In the genomic region with DNA sequence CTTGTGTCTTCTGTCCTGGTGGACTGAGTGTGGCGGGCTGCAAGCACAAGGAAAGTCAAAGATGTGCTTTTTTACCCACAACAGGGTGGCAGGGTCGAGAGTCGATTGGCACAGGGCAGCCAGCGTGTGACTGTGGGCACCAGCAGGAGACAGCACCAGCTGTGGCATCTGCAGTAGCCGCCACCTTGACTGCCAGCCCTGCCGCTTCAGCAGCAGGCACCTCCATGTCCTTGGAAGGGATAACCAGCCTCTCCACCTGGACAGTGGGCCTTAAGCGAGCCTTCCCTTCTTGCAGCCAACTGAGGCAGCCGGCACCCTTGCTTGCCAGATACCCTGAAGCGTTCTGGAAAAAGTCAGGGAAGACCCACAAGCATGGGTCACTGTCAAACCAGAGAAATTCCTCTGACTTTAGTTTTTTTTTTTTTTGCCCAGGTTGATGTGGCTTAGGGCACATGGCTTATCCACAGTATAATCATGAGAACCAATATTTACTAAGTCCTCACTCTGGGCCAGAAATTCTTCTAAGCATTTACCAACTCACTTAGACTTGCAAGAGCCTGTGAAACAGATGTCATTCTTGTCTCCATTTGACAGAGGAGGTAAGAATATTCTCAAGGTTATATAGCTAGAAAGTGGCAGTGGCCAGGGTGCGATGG, we compare ENCODE assay signal across 1 cellular context.
TF ChIP-seq lines count a peak whose summit lies in the region.

No MANE protein-coding gene starts in this region.

TF ChIP-seq in HCT116, 20 proteins besides CTCF, POLR2A, EP300 and RAD21 (continued from another document):
- TF ChIP-seq, protein P1, sequence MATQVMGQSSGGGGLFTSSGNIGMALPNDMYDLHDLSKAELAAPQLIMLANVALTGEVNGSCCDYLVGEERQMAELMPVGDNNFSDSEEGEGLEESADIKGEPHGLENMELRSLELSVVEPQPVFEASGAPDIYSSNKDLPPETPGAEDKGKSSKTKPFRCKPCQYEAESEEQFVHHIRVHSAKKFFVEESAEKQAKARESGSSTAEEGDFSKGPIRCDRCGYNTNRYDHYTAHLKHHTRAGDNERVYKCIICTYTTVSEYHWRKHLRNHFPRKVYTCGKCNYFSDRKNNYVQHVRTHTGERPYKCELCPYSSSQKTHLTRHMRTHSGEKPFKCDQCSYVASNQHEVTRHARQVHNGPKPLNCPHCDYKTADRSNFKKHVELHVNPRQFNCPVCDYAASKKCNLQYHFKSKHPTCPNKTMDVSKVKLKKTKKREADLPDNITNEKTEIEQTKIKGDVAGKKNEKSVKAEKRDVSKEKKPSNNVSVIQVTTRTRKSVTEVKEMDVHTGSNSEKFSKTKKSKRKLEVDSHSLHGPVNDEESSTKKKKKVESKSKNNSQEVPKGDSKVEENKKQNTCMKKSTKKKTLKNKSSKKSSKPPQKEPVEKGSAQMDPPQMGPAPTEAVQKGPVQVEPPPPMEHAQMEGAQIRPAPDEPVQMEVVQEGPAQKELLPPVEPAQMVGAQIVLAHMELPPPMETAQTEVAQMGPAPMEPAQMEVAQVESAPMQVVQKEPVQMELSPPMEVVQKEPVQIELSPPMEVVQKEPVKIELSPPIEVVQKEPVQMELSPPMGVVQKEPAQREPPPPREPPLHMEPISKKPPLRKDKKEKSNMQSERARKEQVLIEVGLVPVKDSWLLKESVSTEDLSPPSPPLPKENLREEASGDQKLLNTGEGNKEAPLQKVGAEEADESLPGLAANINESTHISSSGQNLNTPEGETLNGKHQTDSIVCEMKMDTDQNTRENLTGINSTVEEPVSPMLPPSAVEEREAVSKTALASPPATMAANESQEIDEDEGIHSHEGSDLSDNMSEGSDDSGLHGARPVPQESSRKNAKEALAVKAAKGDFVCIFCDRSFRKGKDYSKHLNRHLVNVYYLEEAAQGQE (IDR thresholded peaks at IDR 0.05; ENCODE audit: low read depth), result no peak
- TF ChIP-seq EGR1 (IDR thresholded peaks at IDR 0.05; ENCODE audit: low read depth), result no peak
- TF ChIP-seq, protein P2, sequence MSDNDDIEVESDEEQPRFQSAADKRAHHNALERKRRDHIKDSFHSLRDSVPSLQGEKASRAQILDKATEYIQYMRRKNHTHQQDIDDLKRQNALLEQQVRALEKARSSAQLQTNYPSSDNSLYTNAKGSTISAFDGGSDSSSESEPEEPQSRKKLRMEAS (IDR thresholded peaks at IDR 0.05), result no peak
- TF ChIP-seq ELF1 (IDR thresholded peaks at IDR 0.05; ENCODE audit: borderline replicate concordance, low read depth), result no peak
- TF ChIP-seq POLR2AphosphoS5 (IDR thresholded peaks at IDR 0.05; ENCODE audit: low read depth, low read length), result no peak
- TF ChIP-seq, protein P3, sequence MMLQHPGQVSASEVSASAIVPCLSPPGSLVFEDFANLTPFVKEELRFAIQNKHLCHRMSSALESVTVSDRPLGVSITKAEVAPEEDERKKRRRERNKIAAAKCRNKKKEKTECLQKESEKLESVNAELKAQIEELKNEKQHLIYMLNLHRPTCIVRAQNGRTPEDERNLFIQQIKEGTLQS (IDR thresholded peaks at IDR 0.05), result no peak
- TF ChIP-seq FOSL1 (IDR thresholded peaks at IDR 0.05; ENCODE audit: low read depth), result no peak
- TF ChIP-seq, protein P4, sequence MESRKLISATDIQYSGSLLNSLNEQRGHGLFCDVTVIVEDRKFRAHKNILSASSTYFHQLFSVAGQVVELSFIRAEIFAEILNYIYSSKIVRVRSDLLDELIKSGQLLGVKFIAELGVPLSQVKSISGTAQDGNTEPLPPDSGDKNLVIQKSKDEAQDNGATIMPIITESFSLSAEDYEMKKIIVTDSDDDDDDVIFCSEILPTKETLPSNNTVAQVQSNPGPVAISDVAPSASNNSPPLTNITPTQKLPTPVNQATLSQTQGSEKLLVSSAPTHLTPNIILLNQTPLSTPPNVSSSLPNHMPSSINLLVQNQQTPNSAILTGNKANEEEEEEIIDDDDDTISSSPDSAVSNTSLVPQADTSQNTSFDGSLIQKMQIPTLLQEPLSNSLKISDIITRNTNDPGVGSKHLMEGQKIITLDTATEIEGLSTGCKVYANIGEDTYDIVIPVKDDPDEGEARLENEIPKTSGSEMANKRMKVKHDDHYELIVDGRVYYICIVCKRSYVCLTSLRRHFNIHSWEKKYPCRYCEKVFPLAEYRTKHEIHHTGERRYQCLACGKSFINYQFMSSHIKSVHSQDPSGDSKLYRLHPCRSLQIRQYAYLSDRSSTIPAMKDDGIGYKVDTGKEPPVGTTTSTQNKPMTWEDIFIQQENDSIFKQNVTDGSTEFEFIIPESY (IDR thresholded peaks at IDR 0.05; ENCODE audit: extremely low read depth, insufficient replicate concordance, low read length), result no peak
